1 cellular context compared by ENCODE assay signal in genomic region chr12:21665816-21666215, GRCh38.
TF ChIP-seq lines count a peak whose summit lies in the region.

No MANE protein-coding gene starts in this region.

TF ChIP-seq in K562, 482 proteins besides CTCF, POLR2A, EP300 and RAD21 (continued from another document):
- TF ChIP-seq, protein P1, sequence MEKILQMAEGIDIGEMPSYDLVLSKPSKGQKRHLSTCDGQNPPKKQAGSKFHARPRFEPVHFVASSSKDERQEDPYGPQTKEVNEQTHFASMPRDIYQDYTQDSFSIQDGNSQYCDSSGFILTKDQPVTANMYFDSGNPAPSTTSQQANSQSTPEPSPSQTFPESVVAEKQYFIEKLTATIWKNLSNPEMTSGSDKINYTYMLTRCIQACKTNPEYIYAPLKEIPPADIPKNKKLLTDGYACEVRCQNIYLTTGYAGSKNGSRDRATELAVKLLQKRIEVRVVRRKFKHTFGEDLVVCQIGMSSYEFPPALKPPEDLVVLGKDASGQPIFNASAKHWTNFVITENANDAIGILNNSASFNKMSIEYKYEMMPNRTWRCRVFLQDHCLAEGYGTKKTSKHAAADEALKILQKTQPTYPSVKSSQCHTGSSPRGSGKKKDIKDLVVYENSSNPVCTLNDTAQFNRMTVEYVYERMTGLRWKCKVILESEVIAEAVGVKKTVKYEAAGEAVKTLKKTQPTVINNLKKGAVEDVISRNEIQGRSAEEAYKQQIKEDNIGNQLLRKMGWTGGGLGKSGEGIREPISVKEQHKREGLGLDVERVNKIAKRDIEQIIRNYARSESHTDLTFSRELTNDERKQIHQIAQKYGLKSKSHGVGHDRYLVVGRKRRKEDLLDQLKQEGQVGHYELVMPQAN (IDR thresholded peaks at IDR 0.05; ENCODE audit: borderline replicate concordance), result no peak
- TF ChIP-seq ZC3H11A (IDR thresholded peaks at IDR 0.05; ENCODE audit: low read depth, low read length), result no peak
- no peak for TF ChIP-seq PRMT5 (CRISPR knock-in tag; IDR thresholded peaks at IDR 0.05)
TF ChIP-seq in K562: peak in this region for 1.
